In the genomic region with DNA sequence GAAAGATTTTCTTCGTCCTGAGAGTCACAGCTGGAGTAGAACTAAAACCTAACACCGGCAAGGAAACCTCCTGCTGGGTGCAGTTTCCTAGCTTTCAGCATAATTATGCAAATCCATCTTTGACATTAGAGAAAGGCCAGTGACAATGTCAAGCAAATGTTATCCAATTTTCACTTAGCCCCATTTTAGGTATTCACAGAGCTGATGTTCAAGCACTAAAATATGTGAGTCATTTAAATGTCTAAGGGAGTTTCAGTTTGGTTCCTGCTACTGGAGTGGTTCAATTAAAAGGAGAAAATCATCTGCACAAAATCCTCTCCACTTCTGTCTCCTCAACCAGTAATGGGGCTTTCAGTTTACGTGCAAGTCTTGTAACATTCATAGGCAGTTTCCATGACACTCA, we compare ENCODE assay signal across 23 cellular contexts. TPM values are rescaled to one million over a fixed set of nuclear protein-coding genes. Genes with fewer than 3 reads are reported as not detected.
DNase-seq lines count a peak whose midpoint lies in the region; ATAC-seq and TF ChIP-seq lines count a peak whose summit lies in the region.
"Had no signal": no experiment of that assay in that cellular context is flagged by ENCODE, and none has a peak within 500 bp of the region (broad histone marks: within the 10 kb centered on the region; RNA-seq: fewer than 3 reads in every experiment).

No MANE protein-coding gene starts in this region.

- H3K4me3 ChIP-seq in OCI-LY3 (ENCODE audit: low read length) (peak overlapping the region; percentile 31), adrenal gland (no peak overlapping the region)
- H3K4me3 ChIP-seq: gastroesophageal sphincter, sigmoid colon, tibial artery had no signal

- 0 out of 2 replicates have a peak overlapping the region, but pooled peaks have one; percentile 13 for H3K9ac ChIP-seq in OCI-LY3 (ENCODE audit: low read length)
- H3K9ac ChIP-seq: parathyroid adenoma had no signal

- TF ChIP-seq POLR2A in adrenal gland (IDR thresholded peaks at IDR 0.05) = no peak

- H2AFZ ChIP-seq in OCI-LY3 (ENCODE audit: low read depth, low read length) = no peak overlapping the region
- H2AFZ ChIP-seq: parathyroid adenoma had no signal

- H3K27ac ChIP-seq in OCI-LY3 (ENCODE audit: low read length) (peak overlapping the region; percentile 41), adrenal gland (no peak overlapping the region)
- H3K27ac ChIP-seq: gastroesophageal sphincter, parathyroid adenoma, sigmoid colon, tibial artery had no signal

- H4K20me1 ChIP-seq in OCI-LY3 (ENCODE audit: insufficient read depth, low read length) = no peaks in the 10 kb centered on the region

- H3K36me3 ChIP-seq in OCI-LY3 (replicated peaks; ENCODE audit: low read depth, low read length) = no peaks in the 10 kb centered on the region
- no peaks in the 10 kb centered on the region for H3K36me3 ChIP-seq in adrenal gland (replicated peaks in 1 of 2)
- H3K36me3 ChIP-seq: gastroesophageal sphincter, sigmoid colon, tibial artery had no signal

- no peaks in the 10 kb centered on the region for H3K27me3 ChIP-seq in OCI-LY3 (ENCODE audit: low read depth, low read length)
- H3K27me3 ChIP-seq in adrenal gland = peaks cover 4% of the 10 kb centered on the region
- H3K27me3 ChIP-seq: gastroesophageal sphincter, sigmoid colon, tibial artery had no signal

- ATAC-seq in GM18511 (IDR thresholded peaks at IDR 0.05; ENCODE audit: unreplicated experiment) = peak; percentile 50
- ATAC-seq in GM21529 (IDR thresholded peaks at IDR 0.05; ENCODE audit: unreplicated experiment) = peak; percentile 49
- ATAC-seq in HG03060 (IDR thresholded peaks at IDR 0.05; ENCODE audit: low read depth, unreplicated experiment) = peak; percentile 52
- ATAC-seq: gastroesophageal sphincter; stimulated activated effector memory CD8-positive, alpha-beta T cell treated with anti-CD3 and anti-CD28 coated beads, Interleukin-12 subunit alpha, Interleukin-12 subunit beta, amount 100 ng/mL, for 72 hours had no signal

- no peaks in the 10 kb centered on the region for H3K9me3 ChIP-seq in OCI-LY3 (ENCODE audit: insufficient read depth, low read length)
- H3K9me3 ChIP-seq in adrenal gland (replicated peaks in 1 of 3) = no peaks in the 10 kb centered on the region
- H3K9me3 ChIP-seq: gastroesophageal sphincter, sigmoid colon, tibial artery had no signal

- H3K4me1 ChIP-seq in OCI-LY3 (ENCODE audit: low read length) (peaks cover 46% of the 10 kb centered on the region), adrenal gland (replicated peaks in 1 of 2) (no peaks in the 10 kb centered on the region)
- H3K4me1 ChIP-seq: gastroesophageal sphincter, parathyroid adenoma, sigmoid colon, tibial artery had no signal

- intact Hi-C loops in adrenal gland (cut with DNase I) = no loop called here

- H3K79me2 ChIP-seq in OCI-LY3 (ENCODE audit: low read length) = no peaks in the 10 kb centered on the region
- H3K79me2 ChIP-seq: parathyroid adenoma had no signal

- WGBS in adrenal gland, 4 donors = 60 to 84% (median 72%) methylated on average over 3 of the region's 3 CpGs

- DNase-seq in adrenal gland (no peak), SHP77 (lab: John Stamatoyannopoulos, UW) (no peak), C1 segment of cervical spinal cord (lab: John Stamatoyannopoulos, UW) (no peak)
- no peak for DNase-seq in effector CD8-positive, alpha-beta T cell (lab: John Stamatoyannopoulos, UW)
- DNase-seq: activated CD4-positive, alpha-beta T cell treated with anti-CD3 and anti-CD28 coated beads, Interleukin-2, amount 50 U/mL, for 48 hours; activated naive CD4-positive, alpha-beta T cell; amygdala; CD4-positive, alpha-beta memory T cell; Karpas-422; kidney glomerular epithelial cell; NCI-H1105; NCI-H2081 treated with DMSO at 0.1 percent for 48 hours; NCI-H510A treated with DMSO at 0.1 percent for 48 hours; Right ventricle myocardium superior; sigmoid colon; tibial artery had no signal

- H3K4me2 ChIP-seq in OCI-LY3 (ENCODE audit: low read length) = peak overlapping the region; percentile 50

- TF ChIP-seq CTCF in OCI-LY3 (IDR thresholded peaks at IDR 0.05; ENCODE audit: low read depth, low read length) = no peak
- no peak for TF ChIP-seq CTCF in adrenal gland (IDR thresholded peaks at IDR 0.05)

RNA-seq across cellular contexts. Expression of gene AMOT, which starts 37.1 kb away (rescaled TPM):
- total RNA-seq in adrenal gland = 10 to 100 TPM in 1 of 8 donors, 1 to 10 TPM in 7; 4.2 to 11.7 (median 6.7) TPM
- 1 to 10 TPM in 2 of 3 donors, under 1 TPM in 1; 0.61 to 2.6 (median 1.4) TPM for polyA plus RNA-seq in adrenal gland
